8 cellular contexts compared by ENCODE assay signal in genomic region chr4:69760455-69760854, GRCh38. TPM values are rescaled to one million over a fixed set of nuclear protein-coding genes. Genes with fewer than 3 reads are reported as not detected.
DNase-seq lines count a peak whose midpoint lies in the region; ATAC-seq and TF ChIP-seq lines count a peak whose summit lies in the region.

SULT1B1 (minus strand) TSS chr4:69760620; CDS start chr4:69755217, 5,403 bp downstream.

- intact Hi-C loops in left ventricle myocardium inferior (cut with micrococcal nuclease): no loop called here

- H3K27ac ChIP-seq in left ventricle myocardium inferior (replicated peaks): peak within 1 kb of the TSS; percentile 7

- H3K36me3 Mint-ChIP-seq in activated T-cell treated with anti-CD3 and anti-CD28 coated beads, Interleukin-2, amount 50 U/mL, for 72 hours (ENCODE audit: insufficient read depth in 2 of 2): peaks cover 0 to 6% of the 10 kb centered on the region in 2 donors
- peaks cover 8% of the 10 kb centered on the region for H3K36me3 Mint-ChIP-seq in WTC11

- TF ChIP-seq CTCF in left ventricle myocardium inferior (IDR thresholded peaks at IDR 0.05; ENCODE audit: borderline replicate concordance) (no peak), WTC11 (IDR thresholded peaks at IDR 0.05) (no peak)

- ATAC-seq in activated T-cell treated with anti-CD3 and anti-CD28 coated beads, Interleukin-2, amount 50 U/mL, for 72 hours (replicated peaks in 1 of 2): peak; percentile 91 to 96
- no peak for ATAC-seq in WTC11

- no peaks in the 10 kb centered on the region for H3K27me3 ChIP-seq in left ventricle myocardium inferior (ENCODE audit: low read depth)

- H3K36me3 ChIP-seq in left ventricle myocardium inferior: no peaks in the 10 kb centered on the region

- H3K9me3 Mint-ChIP-seq in activated T-cell treated with anti-CD3 and anti-CD28 coated beads, Interleukin-2, amount 50 U/mL, for 72 hours: no peaks in the 10 kb centered on the region
- peaks cover 6% of the 10 kb centered on the region for H3K9me3 Mint-ChIP-seq in WTC11

- H3K4me1 Mint-ChIP-seq in activated T-cell treated with anti-CD3 and anti-CD28 coated beads, Interleukin-2, amount 50 U/mL, for 72 hours (ENCODE audit: low read depth): peaks cover 59% of the 10 kb centered on the region
- no peaks in the 10 kb centered on the region for H3K4me1 Mint-ChIP-seq in WTC11

- H3K4me1 ChIP-seq in left ventricle myocardium inferior: no peaks in the 10 kb centered on the region

- no peaks in the 10 kb centered on the region for H3K9me3 ChIP-seq in left ventricle myocardium inferior (replicated peaks)

- CTCF ChIA-PET in WTC11 (lab: Charles Lee): no interaction called here

- DNase-seq in NCI-H69 (lab: John Stamatoyannopoulos, UW) (peak; percentile 40), left ventricle myocardium inferior (peak; percentile 13), putamen (ENCODE audit: low spot score) (no peak), retina (no peak), ureter (ENCODE audit: low spot score) (no peak), WTC11 (ENCODE audit: low spot score) (no peak)
- DNase-seq in activated T-cell treated with anti-CD3 and anti-CD28 coated beads, Interleukin-2, amount 50 U/mL, for 72 hours: peak; percentile 48 to 52
- DNase-seq in stimulated activated CD8-positive, alpha-beta memory T cell treated with anti-CD3 and anti-CD28 coated beads, Interleukin-7, amount 100 ng/mL, for 1 hour (ENCODE audit: low read depth in 2 of 2): peak; percentile 1 to 12

- H3K4me3 ChIP-seq in left ventricle myocardium inferior: no peak within 1 kb of the TSS

- H3K27me3 Mint-ChIP-seq in activated T-cell treated with anti-CD3 and anti-CD28 coated beads, Interleukin-2, amount 50 U/mL, for 72 hours (ENCODE audit: low read depth): no peaks in the 10 kb centered on the region
- no peaks in the 10 kb centered on the region for H3K27me3 Mint-ChIP-seq in WTC11 (ENCODE audit: low read depth)

- POLR2A ChIA-PET in WTC11 (lab: Charles Lee): no interaction called here

- peak within 1 kb of the TSS; percentile 83 to 86 for H3K4me3 Mint-ChIP-seq in activated T-cell treated with anti-CD3 and anti-CD28 coated beads, Interleukin-2, amount 50 U/mL, for 72 hours
- no peak within 1 kb of the TSS for H3K4me3 Mint-ChIP-seq in WTC11

- peak within 1 kb of the TSS; percentile 97 for H3K27ac Mint-ChIP-seq in activated T-cell treated with anti-CD3 and anti-CD28 coated beads, Interleukin-2, amount 50 U/mL, for 72 hours
- H3K27ac Mint-ChIP-seq in WTC11: no peak within 1 kb of the TSS

TF ChIP-seq in WTC11, 78 proteins besides CTCF, POLR2A, EP300 and RAD21:
- no peak for TF ChIP-seq E2F4 (CRISPR knock-in tag; IDR thresholded peaks at IDR 0.05; ENCODE audit: borderline replicate concordance, low read depth)
- no peak for TF ChIP-seq MAX (CRISPR knock-in tag; IDR thresholded peaks at IDR 0.05)

RNA-seq across cellular contexts. Expression of gene SULT1B1, which starts in this region (rescaled TPM):
- 1 to 10 TPM; 3.3 to 4.5 TPM for total RNA-seq in activated T-cell treated with anti-CD3 and anti-CD28 coated beads, Interleukin-2, amount 50 U/mL, for 72 hours
- total RNA-seq in left ventricle myocardium inferior (1.1 TPM), ureter (1.1 TPM), WTC11 (2021) (0.02 to 0.14 TPM (median 0.04 TPM) in 3 replicates)

Comparison
In these comparisons a context has a peak if more than half of its experiments do, and no peak if none do; other contexts are left out.
1. DNase-seq: peak in NCI-H69 (single experiment), activated T-cell treated with anti-CD3 and anti-CD28 coated beads, Interleukin-2, amount 50 U/mL, for 72 hours (2 of 2), left ventricle myocardium inferior (single experiment) and stimulated activated CD8-positive, alpha-beta memory T cell treated with anti-CD3 and anti-CD28 coated beads, Interleukin-7, amount 100 ng/mL, for 1 hour (2 of 2); none in putamen (single experiment), retina (single experiment), ureter (single experiment) and WTC11 (single experiment).